8 cellular contexts compared by ENCODE assay signal in genomic region chr2:27051902-27052645, GRCh38. TPM values are rescaled to one million over a fixed set of nuclear protein-coding genes. Genes with fewer than 3 reads are reported as not detected.
DNase-seq lines count a peak whose midpoint lies in the region; ATAC-seq and TF ChIP-seq lines count a peak whose summit lies in the region.

No MANE protein-coding gene starts in this region.

- no peak for ATAC-seq in T-cell (replicated peaks in 1 of 4)
- no peak for ATAC-seq in HG02840 (IDR thresholded peaks at IDR 0.05; ENCODE audit: low FRiP score, unreplicated experiment)
- no peak for ATAC-seq in HG02981 (IDR thresholded peaks at IDR 0.05; ENCODE audit: unreplicated experiment)

- DNase-seq in activated gamma-delta T cell treated with Interleukin-2 at 50 U/mL for 16 hours (peak; percentile 37), activated gamma-delta T cell (lab: John Stamatoyannopoulos, UW) (no peak), T-cell (peak in 5 of 34 experiments; percentile 10 to 31 (median 25)), endothelial cell (ENCODE audit: low spot score) (no peak), ecto neural progenitor cell (ENCODE audit: low spot score) (no peak)

- H3K27ac Mint-ChIP-seq in T-cell (peak overlapping the region; percentile 84 to 89), endothelial cell (ENCODE audit: unreplicated experiment) (peak overlapping the region; percentile 81)

- H3K27me3 Mint-ChIP-seq in T-cell (peaks cover 9 to 10% of the 10 kb centered on the region in 2 donors), endothelial cell (ENCODE audit: unreplicated experiment) (peaks cover 33% of the 10 kb centered on the region)

- H3K9me3 ChIP-seq in muscle layer of duodenum (ENCODE audit: control insufficient read depth in 1 of 2, low read length in 2 of 2), result no peaks in the 10 kb centered on the region

- peak overlapping the region; percentile 79 to 97 for H3K4me3 ChIP-seq in muscle layer of duodenum (ENCODE audit: low read depth in 1 of 2, low read length in 2 of 2)

- POLR2A ChIA-PET in T-cell (lab: Charles Lee), result interaction anchor here (0.7 to 2.1 kb wide), 3 partner anchors 11 to 19 kb away, joined by 3 to 12 read pairs (median 3); partner anchors contain the start of gene OST4 (in 1 of the 2)

- H3K4me3 Mint-ChIP-seq in T-cell (peak overlapping the region; percentile 86 to 97 (median 93)), endothelial cell (ENCODE audit: unreplicated experiment) (peak overlapping the region; percentile 92)

- no peak for TF ChIP-seq CTCF in endothelial cell (IDR thresholded peaks at IDR 0.05; ENCODE audit: unreplicated experiment)

- peak overlapping the region; percentile 6 for H3K27ac ChIP-seq in muscle layer of duodenum (ENCODE audit: low read length)

- H3K36me3 Mint-ChIP-seq in T-cell (peaks cover 18% of the 10 kb centered on the region), endothelial cell (ENCODE audit: low read depth, unreplicated experiment) (peaks cover 40% of the 10 kb centered on the region)

- H3K27me3 ChIP-seq in muscle layer of duodenum (ENCODE audit: low read depth, low read length), result no peaks in the 10 kb centered on the region

- H3K4me1 ChIP-seq in muscle layer of duodenum (ENCODE audit: control insufficient read depth in 1 of 2, insufficient read depth in 2 of 2, low read length in 2 of 2), result peaks cover 0 to 21% of the 10 kb centered on the region in 2 donors

- H3K9me3 Mint-ChIP-seq in T-cell, result no peaks in the 10 kb centered on the region
- no peaks in the 10 kb centered on the region for H3K9me3 Mint-ChIP-seq in endothelial cell (ENCODE audit: unreplicated experiment)

- CTCF ChIA-PET in T-cell (lab: Charles Lee), result interaction anchor here in 1 of 2 donors (0.6 to 1.8 kb wide), 5 partner anchors 16 to 1690 kb away, joined by 3 to 8 read pairs (median 4); partner anchors contain the start of genes ABHD1 and OST4

- H3K4me1 Mint-ChIP-seq in T-cell (peaks cover 18 to 41% (median 20%) of the 10 kb centered on the region in 3 donors), endothelial cell (ENCODE audit: unreplicated experiment) (peaks cover 36% of the 10 kb centered on the region)

- peaks cover 31 to 38% of the 10 kb centered on the region in 2 donors for H3K36me3 ChIP-seq in muscle layer of duodenum (ENCODE audit: control insufficient read depth in 1 of 2, insufficient read depth in 2 of 2, low read length in 2 of 2)

RNA-seq across cellular contexts. Expression of gene AGBL5, which starts 0.6 kb away (rescaled TPM):
- total RNA-seq in T-cell, result 10 to 100 TPM in 3 of 5 donors, 1 to 10 TPM in 2; 9.5 to 13.3 (median 11.2) TPM
- 32.5 TPM for total RNA-seq in endothelial cell (ENCODE audit: unreplicated experiment)

RNA-seq across cellular contexts. Expression of gene TMEM214, which starts 19.3 kb away (rescaled TPM):
- total RNA-seq in T-cell, result 10 to 100 TPM; 37.6 to 84.5 (median 71.6) TPM
- total RNA-seq in endothelial cell (ENCODE audit: unreplicated experiment), result 55.3 TPM

RNA-seq across cellular contexts. Expression of gene OST4, which starts 19.4 kb away (rescaled TPM):
- total RNA-seq in T-cell, result 100 to 1,000 TPM; 217 to 292 (median 236) TPM
- total RNA-seq in endothelial cell (ENCODE audit: unreplicated experiment), result 379 TPM

RNA-seq across cellular contexts. Expression of gene EMILIN1, which starts 26.3 kb away (rescaled TPM):
- 1 to 10 TPM in 1 of 5 donors, under 1 TPM in 4; 0.28 to 1.1 (median 0.85) TPM for total RNA-seq in T-cell
- total RNA-seq in endothelial cell (ENCODE audit: unreplicated experiment), result 2.1 TPM

RNA-seq across cellular contexts. Expression of gene KHK, which starts 34.5 kb away (rescaled TPM):
- total RNA-seq in T-cell (1 to 10 TPM; 3.7 to 9.1 (median 6.7) TPM), endothelial cell (ENCODE audit: unreplicated experiment) (1.4 TPM)
